Comparison of ENCODE assay signal across 18 cellular contexts in genomic region chr7:154566877-154567276, GRCh38.
A peak's percentile ranks its signal among the peaks of the same experiment; 100 is the strongest.
DNase-seq lines count a peak whose midpoint lies in the region; ATAC-seq and TF ChIP-seq lines count a peak whose summit lies in the region.
"Had no signal": no experiment of that assay in that cellular context is flagged by ENCODE, and none has a peak within 500 bp of the region (broad histone marks: within the 10 kb centered on the region; RNA-seq: fewer than 3 reads in every experiment).

No MANE protein-coding gene starts in this region.

- no peak overlapping the region for H3K23ac ChIP-seq in mesenchymal stem cell (ENCODE audit: low read length in 2 of 2)

- no peaks in the 10 kb centered on the region for H3K9me2 ChIP-seq in MM.1S (replicated peaks; ENCODE audit: insufficient read depth, low read length)
- H3K9me2 ChIP-seq in neural cell (ENCODE audit: insufficient read depth, low read length), result no peaks in the 10 kb centered on the region

- TF ChIP-seq EP300 in neural cell (conservative IDR thresholded peaks at IDR 0.05; ENCODE audit: poor library complexity, severe bottlenecking), result no peak

- H2BK120ac ChIP-seq in mesenchymal stem cell (ENCODE audit: low read depth, low read length), result no peak overlapping the region

- H3K4me1 ChIP-seq in MM.1S (ENCODE audit: low read length), result no peaks in the 10 kb centered on the region
- no peaks in the 10 kb centered on the region for H3K4me1 ChIP-seq in body of pancreas
- H3K4me1 ChIP-seq in effector memory CD4-positive, alpha-beta T cell (ENCODE audit: control insufficient read depth, insufficient read depth, low read length, poor library complexity, severe bottlenecking), result no peaks in the 10 kb centered on the region
- H3K4me1 ChIP-seq in mesenchymal stem cell (ENCODE audit: control insufficient read depth, insufficient read depth, low read depth, low read length), result no peaks in the 10 kb centered on the region
- H3K4me1 ChIP-seq: sigmoid colon had no signal

- no peak overlapping the region for H3K4ac ChIP-seq in mesenchymal stem cell (ENCODE audit: low read depth in 1 of 2, low read length in 2 of 2)

- H3K4me2 ChIP-seq in MM.1S (ENCODE audit: low read depth, low read length) (no peak overlapping the region), neural cell (ENCODE audit: low read length) (no peak overlapping the region), mesenchymal stem cell (ENCODE audit: low read length, poor library complexity, severe bottlenecking) (no peak overlapping the region)

- TF ChIP-seq POLR2A in body of pancreas (IDR thresholded peaks at IDR 0.05), result no peak

- no peak overlapping the region for H2AK5ac ChIP-seq in mesenchymal stem cell (ENCODE audit: low read length, severe bottlenecking)

- no peaks in the 10 kb centered on the region for H3K79me2 ChIP-seq in MM.1S (ENCODE audit: low read length)
- H3K79me2 ChIP-seq in neural cell (replicated peaks; ENCODE audit: insufficient read depth, low read length), result no peaks in the 10 kb centered on the region

- H3K27ac ChIP-seq in C4-2B (no peak overlapping the region), MM.1S (ENCODE audit: low read length) (no peak overlapping the region), body of pancreas (no peak overlapping the region), neural cell (ENCODE audit: low read length) (no peak overlapping the region), mesenchymal stem cell (ENCODE audit: low read length, poor library complexity, severe bottlenecking) (no peak overlapping the region)
- no peak overlapping the region for H3K27ac ChIP-seq in effector memory CD4-positive, alpha-beta T cell (ENCODE audit: insufficient read depth, low read length, poor library complexity, severe bottlenecking)
- H3K27ac ChIP-seq: neutrophil, sigmoid colon had no signal

- WGBS in body of pancreas, 2 donors, result 44 to 58% methylated on average over 1 of the region's 1 CpG
- WGBS in mesenchymal stem cell, result no CpG with 5 or more reads among the region's 1 CpG

- H3K14ac ChIP-seq in mesenchymal stem cell (ENCODE audit: low read length in 2 of 2), result no peak overlapping the region

- intact Hi-C loops in body of pancreas (cut with DNase I), result no loop called here

- ATAC-seq in body of pancreas (no peak), GM21576 (IDR thresholded peaks at IDR 0.05; ENCODE audit: unreplicated experiment) (no peak), HG02884 (IDR thresholded peaks at IDR 0.05; ENCODE audit: unreplicated experiment) (no peak)

- no peaks in the 10 kb centered on the region for H3F3A ChIP-seq in MM.1S (ENCODE audit: insufficient read depth, low read length)
- H3F3A ChIP-seq in neural cell (ENCODE audit: insufficient read depth, low read length, poor library complexity, severe bottlenecking), result no peaks in the 10 kb centered on the region

- H2BK12ac ChIP-seq in mesenchymal stem cell (ENCODE audit: low read length in 2 of 2), result no peak overlapping the region

- H3K9me3 ChIP-seq in MM.1S (replicated peaks; ENCODE audit: insufficient read depth, low read length), result no peaks in the 10 kb centered on the region
- no peaks in the 10 kb centered on the region for H3K9me3 ChIP-seq in body of pancreas
- H3K9me3 ChIP-seq in neural cell (ENCODE audit: low read length), result no peaks in the 10 kb centered on the region
- H3K9me3 ChIP-seq in effector memory CD4-positive, alpha-beta T cell (ENCODE audit: control insufficient read depth, low read length), result no peaks in the 10 kb centered on the region
- H3K9me3 ChIP-seq in mesenchymal stem cell (ENCODE audit: control insufficient read depth, low read length), result peaks cover 7% of the 10 kb centered on the region
- H3K9me3 ChIP-seq: neutrophil, sigmoid colon had no signal

- H3K79me1 ChIP-seq in mesenchymal stem cell (replicated peaks; ENCODE audit: low read length, poor library complexity, severe bottlenecking), result no peaks in the 10 kb centered on the region

- TF ChIP-seq CTCF in C4-2B (conservative IDR thresholded peaks at IDR 0.05) (peak; percentile 54), MM.1S (IDR thresholded peaks at IDR 0.05; ENCODE audit: low read length) (peak; percentile 32), body of pancreas (IDR thresholded peaks at IDR 0.05) (peak in 4 of 7 experiments; percentile 7 to 34 (median 18)), neural cell (IDR thresholded peaks at IDR 0.05; ENCODE audit: poor library complexity, severe bottlenecking) (peak; percentile 74)

- no peak overlapping the region for H3K18ac ChIP-seq in mesenchymal stem cell (ENCODE audit: low read depth in 1 of 2, low read length in 2 of 2)

- no peak overlapping the region for H2BK5ac ChIP-seq in mesenchymal stem cell (ENCODE audit: low read depth, low read length, poor library complexity, severe bottlenecking)

- H3K27me3 ChIP-seq in MM.1S (replicated peaks; ENCODE audit: insufficient read depth, low read length) (no peaks in the 10 kb centered on the region), body of pancreas (no peaks in the 10 kb centered on the region), neural cell (ENCODE audit: insufficient read depth, low read depth, low read length) (no peaks in the 10 kb centered on the region), mesenchymal stem cell (ENCODE audit: control insufficient read depth in 1 of 2, insufficient read depth in 1 of 2, low read length in 2 of 2) (no peaks in the 10 kb centered on the region)
- H3K27me3 ChIP-seq in effector memory CD4-positive, alpha-beta T cell (replicated peaks; ENCODE audit: control insufficient read depth, insufficient read depth, low read length, poor library complexity, severe bottlenecking), result no peaks in the 10 kb centered on the region
- H3K27me3 ChIP-seq: neutrophil, sigmoid colon had no signal

- H4K91ac ChIP-seq in mesenchymal stem cell (ENCODE audit: low read length), result no peak overlapping the region

- no peak overlapping the region for H2BK15ac ChIP-seq in mesenchymal stem cell (ENCODE audit: low read depth, poor library complexity, severe bottlenecking)

- no peaks in the 10 kb centered on the region for H4K20me1 ChIP-seq in MM.1S (ENCODE audit: insufficient read depth, low read length)
- no peaks in the 10 kb centered on the region for H4K20me1 ChIP-seq in neural cell (ENCODE audit: insufficient read depth)

- H3K36me3 ChIP-seq in MM.1S (replicated peaks; ENCODE audit: insufficient read depth, low read length), result no peaks in the 10 kb centered on the region
- H3K36me3 ChIP-seq in body of pancreas (replicated peaks in 1 of 2; ENCODE audit: insufficient read depth in 1 of 2, low read depth in 2 of 2), result no peaks in the 10 kb centered on the region
- H3K36me3 ChIP-seq in neural cell (ENCODE audit: insufficient read depth, low read length), result no peaks in the 10 kb centered on the region
- no peaks in the 10 kb centered on the region for H3K36me3 ChIP-seq in effector memory CD4-positive, alpha-beta T cell (ENCODE audit: control insufficient read depth, insufficient read depth, low read length)
- H3K36me3 ChIP-seq in mesenchymal stem cell (ENCODE audit: control insufficient read depth in 1 of 2, insufficient read depth in 2 of 2, low read depth in 1 of 2, low read length in 2 of 2), result no peaks in the 10 kb centered on the region
- H3K36me3 ChIP-seq: neutrophil, sigmoid colon had no signal

- TF ChIP-seq RAD21 in neural cell (conservative IDR thresholded peaks at IDR 0.05), result peak; percentile 81

- DNase-seq in MM.1S, result no peak
- DNase-seq in body of pancreas, result no peak
- DNase-seq in effector memory CD4-positive, alpha-beta T cell, result no peak
- DNase-seq in mesenchymal stem cell, result no peak
- DNase-seq: activated CD4-positive, alpha-beta T cell treated with anti-CD3 and anti-CD28 coated beads for 1 hour; activated CD8-positive, alpha-beta memory T cell treated with anti-CD3 and anti-CD28 coated beads, Interleukin-2, amount 50 U/mL, for 4 hours; activated naive CD4-positive, alpha-beta T cell treated with Interleukin-2 at 50 U/mL for 16 hours; AML-193; H7; immature natural killer cell; MV-4-11; sigmoid colon; stimulated activated CD4-positive, alpha-beta T cell treated with anti-CD3 and anti-CD28 coated beads, Interleukin-2, amount 100 ng/mL, for 24 hours had no signal

- no peak overlapping the region for H3K9ac ChIP-seq in MM.1S (ENCODE audit: low read length)
- no peak overlapping the region for H3K9ac ChIP-seq in neural cell (ENCODE audit: low read length)
- H3K9ac ChIP-seq in mesenchymal stem cell (ENCODE audit: low read length), result no peak overlapping the region

- H3K4me3 ChIP-seq in MM.1S (ENCODE audit: low read length), result no peak overlapping the region
- H3K4me3 ChIP-seq in body of pancreas, result no peak overlapping the region
- no peak overlapping the region for H3K4me3 ChIP-seq in neural cell (ENCODE audit: low read length)
- no peak overlapping the region for H3K4me3 ChIP-seq in effector memory CD4-positive, alpha-beta T cell (ENCODE audit: insufficient read depth, low read depth, low read length, poor library complexity, severe bottlenecking)
- H3K4me3 ChIP-seq in mesenchymal stem cell (ENCODE audit: insufficient read depth in 1 of 2, low read depth in 1 of 2, low read length in 2 of 2), result no peak overlapping the region
- H3K4me3 ChIP-seq: sigmoid colon had no signal

- H2AFZ ChIP-seq in MM.1S (ENCODE audit: low read length) (no peak overlapping the region), neural cell (ENCODE audit: low read depth, low read length) (no peak overlapping the region), mesenchymal stem cell (ENCODE audit: low read depth, low read length) (no peak overlapping the region)

- no peak overlapping the region for H4K8ac ChIP-seq in mesenchymal stem cell (ENCODE audit: low read length)

Comparison
In these comparisons a context has a peak if more than half of its experiments do, and no peak if none do; other contexts are left out.
1. CTCF ChIP-seq: peak in every context shown above with its lines; median percentile 74 in neural cell; 54 in C4-2B; 32 in MM.1S; 18 in body of pancreas.